In genomic region chr6:110487968-110488381, GRCh38 we compare ENCODE assay signal across 4 cellular contexts. TPM values are rescaled to one million over a fixed set of nuclear protein-coding genes. Genes with fewer than 3 reads are reported as not detected.
"Had no signal": no experiment of that assay in that cellular context is flagged by ENCODE, and none has a peak within 500 bp of the region (broad histone marks: within the 10 kb centered on the region; RNA-seq: fewer than 3 reads in every experiment).

No MANE protein-coding gene starts in this region.

RNA-seq across cellular contexts. Expression of gene SLC22A16, which starts 11.6 kb away (rescaled TPM):
- total RNA-seq: PC-9, RPMI7951, SJCRH30, SK-MEL-5 had no signal
